ENCODE assay signal across 1 cellular context in the genomic region with DNA sequence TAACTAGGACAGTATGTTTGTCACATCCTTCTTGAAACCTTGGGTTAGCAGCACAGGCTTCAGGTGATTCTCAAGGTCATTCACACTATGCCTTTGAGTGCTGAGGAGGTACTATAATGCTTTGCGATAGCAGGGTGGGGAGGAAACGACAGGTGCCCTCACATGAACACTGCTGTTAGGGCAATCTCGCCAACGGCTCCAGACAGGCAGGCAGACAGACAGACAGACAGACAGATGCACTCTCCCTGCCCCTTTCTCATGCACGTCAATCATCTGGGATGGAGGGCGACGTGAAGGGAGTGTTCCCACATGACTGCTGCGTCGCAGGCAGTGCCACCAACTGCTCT.
TF ChIP-seq lines count a peak whose summit lies in the region.

No MANE protein-coding gene starts in this region.

TF ChIP-seq in H1, 55 proteins besides CTCF, POLR2A, EP300 and RAD21 (continued from another document):
- TF ChIP-seq CHD7 (IDR thresholded peaks at IDR 0.05; ENCODE audit: insufficient replicate concordance, low read length): no peak
